31 cellular contexts compared by ENCODE assay signal in genomic region chr19:52065399-52065798, GRCh38.
"Had no signal": no experiment of that assay in that cellular context is flagged by ENCODE, and none has a peak within 500 bp of the region (broad histone marks: within the 10 kb centered on the region; RNA-seq: fewer than 3 reads in every experiment).

No MANE protein-coding gene starts in this region.

- H3K4me1 ChIP-seq: gastrocnemius medialis, parathyroid adenoma, psoas muscle, testis, transverse colon had no signal

- H3K4me3 ChIP-seq: hepatocyte, psoas muscle, testis, transverse colon had no signal

- H3K4me1 Mint-ChIP-seq: activated CD4-positive, alpha-beta T cell treated with anti-CD3 and anti-CD28 coated beads, Interleukin-2, amount 10 ng/mL, durations not matched to agents 24 days and 14 days; activated naive CD8-positive, alpha-beta T cell treated with anti-CD3 and anti-CD28 coated beads, Interleukin-2, amount 50 U/mL, for 24 hours; neural crest cell; T-helper 17 cell had no signal

- H3K27ac Mint-ChIP-seq: activated CD4-positive, alpha-beta memory T cell treated with anti-CD3 and anti-CD28 coated beads for 36 hours; activated CD4-positive, alpha-beta T cell treated with anti-CD3 and anti-CD28 coated beads, Interleukin-2, amount 10 ng/mL, durations not matched to agents 24 days and 14 days; activated naive CD8-positive, alpha-beta T cell treated with anti-CD3 and anti-CD28 coated beads, Interleukin-2, amount 50 U/mL, for 24 hours; activated T-cell treated with anti-CD3 and anti-CD28 coated beads, Interleukin-2, amount 50 U/mL, for 24 hours; naive thymus-derived CD8-positive, alpha-beta T cell; T-helper 17 cell had no signal

- H2AFZ ChIP-seq: hepatocyte, parathyroid adenoma had no signal

- H3K27ac ChIP-seq: gastrocnemius medialis, hepatocyte, parathyroid adenoma, psoas muscle, testis, transverse colon had no signal

- H3K9ac ChIP-seq: parathyroid adenoma had no signal

- H3K79me2 ChIP-seq: parathyroid adenoma had no signal

- H3K27me3 Mint-ChIP-seq: activated CD4-positive, alpha-beta memory T cell treated with anti-CD3 and anti-CD28 coated beads for 36 hours; activated CD4-positive, alpha-beta T cell treated with anti-CD3 and anti-CD28 coated beads, Interleukin-2, amount 10 ng/mL, durations not matched to agents 24 days and 14 days; activated naive CD8-positive, alpha-beta T cell treated with anti-CD3 and anti-CD28 coated beads, Interleukin-2, amount 50 U/mL, for 24 hours; activated T-cell treated with anti-CD3 and anti-CD28 coated beads, Interleukin-2, amount 50 U/mL, for 24 hours; naive thymus-derived CD8-positive, alpha-beta T cell; T-helper 17 cell had no signal

- ATAC-seq: activated naive CD8-positive, alpha-beta T cell treated with anti-CD3 and anti-CD28 coated beads, Interleukin-2, amount 50 U/mL, for 24 hours; gastrocnemius medialis; left cardiac atrium; naive thymus-derived CD8-positive, alpha-beta T cell; psoas muscle; T-helper 17 cell had no signal

- H3K4me2 ChIP-seq: hepatocyte had no signal

- H3K4me3 Mint-ChIP-seq: activated CD4-positive, alpha-beta memory T cell treated with anti-CD3 and anti-CD28 coated beads for 36 hours; activated CD4-positive, alpha-beta T cell treated with anti-CD3 and anti-CD28 coated beads, Interleukin-2, amount 10 ng/mL, durations not matched to agents 24 days and 14 days; activated naive CD8-positive, alpha-beta T cell treated with anti-CD3 and anti-CD28 coated beads, Interleukin-2, amount 50 U/mL, for 24 hours; activated T-cell treated with anti-CD3 and anti-CD28 coated beads, Interleukin-2, amount 50 U/mL, for 24 hours; neural crest cell; T-helper 17 cell had no signal

- DNase-seq: activated CD4-positive, alpha-beta memory T cell treated with anti-CD3 and anti-CD28 coated beads for 36 hours; activated CD4-positive, alpha-beta T cell treated with anti-CD3 and anti-CD28 coated beads, Interleukin-2, amount 10 ng/mL, durations not matched to agents 24 days and 14 days; activated CD4-positive, CD25-positive, alpha-beta regulatory T cell treated with anti-CD3 and anti-CD28 coated beads, Interleukin-2, amount 50 U/mL, for 72 hours; activated CD8-positive, alpha-beta memory T cell treated with anti-CD3 and anti-CD28 coated beads, Interleukin-2, amount 50 U/mL, for 48 hours; activated gamma-delta T cell; activated naive CD4-positive, alpha-beta T cell treated with anti-CD3 and anti-CD28 coated beads, Interleukin-2, amount 50 U/mL, for 16 hours; activated naive CD8-positive, alpha-beta T cell treated with anti-CD3 and anti-CD28 coated beads, Interleukin-2, amount 50 U/mL, for 24 hours; activated T-cell treated with anti-CD3 and anti-CD28 coated beads, Interleukin-2, amount 50 U/mL, for 24 hours; anterior cingulate cortex; effector CD8-positive, alpha-beta T cell; erythroblast; gastrocnemius medialis; left cardiac atrium; midbrain; naive thymus-derived CD8-positive, alpha-beta T cell; occipital lobe; psoas muscle; stimulated activated CD4-positive, alpha-beta T cell treated with anti-CD3 and anti-CD28 coated beads, Interleukin-15, amount 100 ng/mL, for 24 hours; stimulated activated CD4-positive, alpha-beta T cell treated with anti-CD3 and anti-CD28 coated beads, Interleukin-2, amount 100 ng/mL, for 24 hours; stimulated activated naive CD4-positive, alpha-beta T cell treated with Interleukin-2 at 50 U/mL for 16 hours; SW 1271; T-helper 17 cell; T1000; testis; transverse colon had no signal

- FAIRE-seq: bronchial epithelial cell, colon, keratinocyte had no signal

- H3K27me3 ChIP-seq: gastrocnemius medialis, hepatocyte, testis, transverse colon had no signal

- H3K9me3 ChIP-seq: testis had no signal
